ENCODE assay signal across 1 cellular context in the genomic region with DNA sequence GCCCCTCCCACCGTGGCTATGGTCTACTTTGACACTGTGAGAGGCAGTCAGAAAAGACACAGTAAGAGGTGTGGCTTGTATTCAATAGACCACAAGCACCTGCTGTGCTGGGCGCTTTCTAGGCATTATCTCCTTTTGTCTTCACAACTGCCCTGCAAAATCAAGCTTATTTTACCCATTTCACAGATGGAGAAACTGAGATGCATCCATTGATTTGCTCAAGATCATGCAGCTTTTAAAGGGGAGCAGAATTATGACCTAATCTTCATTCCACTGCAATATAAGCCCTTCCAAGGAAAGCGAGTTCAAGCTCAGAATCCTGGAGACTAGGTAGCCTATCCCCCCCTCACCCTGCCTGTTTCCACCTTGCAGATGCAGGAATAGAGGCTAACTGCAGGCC.
TF ChIP-seq lines count a peak whose summit lies in the region.

No MANE protein-coding gene starts in this region.

TF ChIP-seq in GM23338, 12 proteins besides CTCF, POLR2A, EP300 and RAD21 (continued from another document):
- TF ChIP-seq STAT1 (IDR thresholded peaks at IDR 0.05; ENCODE audit: unreplicated experiment), result no peak
- no peak for TF ChIP-seq CREB1 (CRISPR knock-in tag; IDR thresholded peaks at IDR 0.05; ENCODE audit: low read depth)
- no peak for TF ChIP-seq POLR2AphosphoS5 (IDR thresholded peaks at IDR 0.05; ENCODE audit: low read depth)
- TF ChIP-seq, protein P1, sequence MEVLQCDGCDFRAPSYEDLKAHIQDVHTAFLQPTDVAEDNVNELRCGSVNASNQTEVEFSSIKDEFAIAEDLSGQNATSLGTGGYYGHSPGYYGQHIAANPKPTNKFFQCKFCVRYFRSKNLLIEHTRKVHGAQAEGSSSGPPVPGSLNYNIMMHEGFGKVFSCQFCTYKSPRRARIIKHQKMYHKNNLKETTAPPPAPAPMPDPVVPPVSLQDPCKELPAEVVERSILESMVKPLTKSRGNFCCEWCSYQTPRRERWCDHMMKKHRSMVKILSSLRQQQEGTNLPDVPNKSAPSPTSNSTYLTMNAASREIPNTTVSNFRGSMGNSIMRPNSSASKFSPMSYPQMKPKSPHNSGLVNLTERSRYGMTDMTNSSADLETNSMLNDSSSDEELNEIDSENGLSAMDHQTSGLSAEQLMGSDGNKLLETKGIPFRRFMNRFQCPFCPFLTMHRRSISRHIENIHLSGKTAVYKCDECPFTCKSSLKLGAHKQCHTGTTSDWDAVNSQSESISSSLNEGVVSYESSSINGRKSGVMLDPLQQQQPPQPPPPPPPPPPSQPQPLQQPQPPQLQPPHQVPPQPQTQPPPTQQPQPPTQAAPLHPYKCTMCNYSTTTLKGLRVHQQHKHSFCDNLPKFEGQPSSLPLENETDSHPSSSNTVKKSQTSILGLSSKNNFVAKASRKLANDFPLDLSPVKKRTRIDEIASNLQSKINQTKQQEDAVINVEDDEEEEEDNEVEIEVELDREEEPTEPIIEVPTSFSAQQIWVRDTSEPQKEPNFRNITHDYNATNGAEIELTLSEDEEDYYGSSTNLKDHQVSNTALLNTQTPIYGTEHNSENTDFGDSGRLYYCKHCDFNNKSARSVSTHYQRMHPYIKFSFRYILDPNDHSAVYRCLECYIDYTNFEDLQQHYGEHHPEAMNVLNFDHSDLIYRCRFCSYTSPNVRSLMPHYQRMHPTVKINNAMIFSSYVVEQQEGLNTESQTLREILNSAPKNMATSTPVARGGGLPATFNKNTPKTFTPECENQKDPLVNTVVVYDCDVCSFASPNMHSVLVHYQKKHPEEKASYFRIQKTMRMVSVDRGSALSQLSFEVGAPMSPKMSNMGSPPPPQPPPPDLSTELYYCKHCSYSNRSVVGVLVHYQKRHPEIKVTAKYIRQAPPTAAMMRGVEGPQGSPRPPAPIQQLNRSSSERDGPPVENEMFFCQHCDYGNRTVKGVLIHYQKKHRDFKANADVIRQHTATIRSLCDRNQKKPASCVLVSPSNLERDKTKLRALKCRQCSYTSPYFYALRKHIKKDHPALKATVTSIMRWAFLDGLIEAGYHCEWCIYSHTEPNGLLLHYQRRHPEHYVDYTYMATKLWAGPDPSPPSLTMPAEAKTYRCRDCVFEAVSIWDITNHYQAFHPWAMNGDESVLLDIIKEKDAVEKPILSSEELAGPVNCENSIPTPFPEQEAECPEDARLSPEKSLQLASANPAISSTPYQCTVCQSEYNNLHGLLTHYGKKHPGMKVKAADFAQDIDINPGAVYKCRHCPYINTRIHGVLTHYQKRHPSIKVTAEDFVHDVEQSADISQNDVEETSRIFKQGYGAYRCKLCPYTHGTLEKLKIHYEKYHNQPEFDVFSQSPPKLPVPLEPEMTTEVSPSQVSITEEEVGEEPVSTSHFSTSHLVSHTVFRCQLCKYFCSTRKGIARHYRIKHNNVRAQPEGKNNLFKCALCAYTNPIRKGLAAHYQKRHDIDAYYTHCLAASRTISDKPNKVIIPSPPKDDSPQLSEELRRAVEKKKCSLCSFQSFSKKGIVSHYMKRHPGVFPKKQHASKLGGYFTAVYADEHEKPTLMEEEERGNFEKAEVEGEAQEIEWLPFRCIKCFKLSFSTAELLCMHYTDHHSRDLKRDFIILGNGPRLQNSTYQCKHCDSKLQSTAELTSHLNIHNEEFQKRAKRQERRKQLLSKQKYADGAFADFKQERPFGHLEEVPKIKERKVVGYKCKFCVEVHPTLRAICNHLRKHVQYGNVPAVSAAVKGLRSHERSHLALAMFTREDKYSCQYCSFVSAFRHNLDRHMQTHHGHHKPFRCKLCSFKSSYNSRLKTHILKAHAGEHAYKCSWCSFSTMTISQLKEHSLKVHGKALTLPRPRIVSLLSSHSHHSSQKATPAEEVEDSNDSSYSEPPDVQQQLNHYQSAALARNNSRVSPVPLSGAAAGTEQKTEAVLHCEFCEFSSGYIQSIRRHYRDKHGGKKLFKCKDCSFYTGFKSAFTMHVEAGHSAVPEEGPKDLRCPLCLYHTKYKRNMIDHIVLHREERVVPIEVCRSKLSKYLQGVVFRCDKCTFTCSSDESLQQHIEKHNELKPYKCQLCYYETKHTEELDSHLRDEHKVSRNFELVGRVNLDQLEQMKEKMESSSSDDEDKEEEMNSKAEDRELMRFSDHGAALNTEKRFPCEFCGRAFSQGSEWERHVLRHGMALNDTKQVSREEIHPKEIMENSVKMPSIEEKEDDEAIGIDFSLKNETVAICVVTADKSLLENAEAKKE (CRISPR knock-in tag; IDR thresholded peaks at IDR 0.05), result no peak
- TF ChIP-seq ZNF331 (CRISPR knock-in tag; IDR thresholded peaks at IDR 0.05; ENCODE audit: low read depth), result no peak
- no peak for TF ChIP-seq EZH2 (IDR thresholded peaks at IDR 0.05; ENCODE audit: low read depth, unreplicated experiment)
- TF ChIP-seq NANOG (IDR thresholded peaks at IDR 0.05; ENCODE audit: borderline replicate concordance), result no peak
TF ChIP-seq in GM23338: peak in this region for 0.
